In the genomic region with DNA sequence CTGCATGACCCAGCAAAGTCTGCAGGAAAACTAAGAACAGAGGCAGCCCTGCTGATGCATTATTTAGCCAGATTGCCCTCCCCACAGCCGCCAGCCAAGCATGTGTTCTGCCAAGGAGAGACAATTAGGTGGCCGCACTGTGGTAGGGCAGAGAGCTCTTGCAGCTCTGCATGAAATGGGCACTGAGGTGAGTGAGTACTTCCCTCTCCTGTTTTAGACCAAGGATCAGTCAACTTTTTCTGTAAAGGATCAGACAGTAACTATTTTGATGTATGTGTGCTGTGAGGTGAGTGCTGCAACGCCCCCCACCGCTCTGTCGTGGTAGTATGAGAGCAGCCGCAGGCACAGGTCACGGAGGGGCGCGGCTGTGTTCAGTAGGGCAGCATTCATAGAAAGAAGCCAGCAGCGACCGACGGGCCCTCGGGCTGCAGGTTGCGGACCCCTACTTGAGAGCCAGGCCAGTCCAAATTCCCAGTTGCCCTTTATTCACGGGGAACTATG, we compare ENCODE assay signal across 10 cellular contexts.
A peak's percentile ranks its signal among the peaks of the same experiment; 100 is the strongest.
DNase-seq lines count a peak whose midpoint lies in the region; ATAC-seq and FAIRE-seq lines count a peak whose summit lies in the region.
"Had no signal": no experiment of that assay in that cellular context is flagged by ENCODE, and none has a peak within 500 bp of the region (broad histone marks: within the 10 kb centered on the region; RNA-seq: fewer than 3 reads in every experiment).

No MANE protein-coding gene starts in this region.

- ATAC-seq in GM21381 (IDR thresholded peaks at IDR 0.05; ENCODE audit: unreplicated experiment) (no peak), HG03565 (IDR thresholded peaks at IDR 0.05; ENCODE audit: unreplicated experiment) (no peak)
- no peak for ATAC-seq in activated CD4-positive, CD25-positive, alpha-beta regulatory T cell treated with anti-CD3 and anti-CD28 coated beads, Interleukin-2, amount 50 U/mL, for 24 hours
- ATAC-seq: natural killer cell treated with Interleukin-12 subunit alpha and Interleukin-12 subunit beta and Interleukin-15 and Interleukin-18, amount 100 ng/mL, for 72 hours had no signal

- H3K27ac ChIP-seq in epithelial cell of prostate, result peak overlapping the region; percentile 98
- H3K27ac ChIP-seq: 22Rv1 had no signal

- peak; percentile 72 for DNase-seq in DMS 273 (lab: John Stamatoyannopoulos, UW; ENCODE audit: unreplicated experiment)
- DNase-seq in DMS 273 treated with DMSO at 0.1 percent for 48 hours (lab: John Stamatoyannopoulos, UW), result no peak
- no peak for DNase-seq in epithelial cell of prostate (ENCODE audit: low read depth, low spot score)
- peak; percentile 58 for DNase-seq in midbrain (lab: John Stamatoyannopoulos, UW)
- peak; percentile 64 for DNase-seq in urothelium cell line (ENCODE audit: low spot score)

- FAIRE-seq in urothelium cell line (lab: Jason Lieb, UNC), result no peak

Comparison
In these comparisons a context has a peak if more than half of its experiments do, and no peak if none do; other contexts are left out.
1. DNase-seq: peak in DMS 273 (single experiment), midbrain (single experiment) and urothelium cell line (single experiment); none in DMS 273 treated with DMSO at 0.1 percent for 48 hours (single experiment) and epithelial cell of prostate (single experiment).